ENCODE assay signal across 6 cellular contexts in genomic region chr22:16771569-16771968, GRCh38. TPM values are rescaled to one million over a fixed set of nuclear protein-coding genes. Genes with fewer than 3 reads are reported as not detected.
"Had no signal": no experiment of that assay in that cellular context is flagged by ENCODE, and none has a peak within 500 bp of the region (broad histone marks: within the 10 kb centered on the region; RNA-seq: fewer than 3 reads in every experiment).

No MANE protein-coding gene starts in this region.

RNA-seq across cellular contexts. Expression of gene XKR3, which starts 53.6 kb away (rescaled TPM):
- total RNA-seq: GM23248, GM23338, H7, H9, HFFc6 had no signal
- polyA plus RNA-seq: GM23248, GM23338, H1 had no signal
